ENCODE assay signal across 8 cellular contexts in genomic region chr5:134438641-134439621, GRCh38. TPM values are rescaled to one million over a fixed set of nuclear protein-coding genes. Genes with fewer than 3 reads are reported as not detected.
DNase-seq lines count a peak whose midpoint lies in the region; ATAC-seq and TF ChIP-seq lines count a peak whose summit lies in the region.

No MANE protein-coding gene starts in this region.

- no peak for DNase-seq in HCT116 (ENCODE audit: low read depth, low spot score)
- no peak for DNase-seq in T-helper 17 cell
- peak; percentile 75 for DNase-seq in left ventricle myocardium superior
- no peak for DNase-seq in stimulated activated CD4-positive, alpha-beta T cell treated with anti-CD3 and anti-CD28 coated beads, Interleukin-12 subunit alpha, Interleukin-12 subunit beta, amount 100 ng/mL, for 4 hours

- H4K20me1 ChIP-seq in HCT116 (ENCODE audit: insufficient read depth), result no peaks in the 10 kb centered on the region

- H3K9ac ChIP-seq in HCT116 (ENCODE audit: low read length) (no peak overlapping the region), skeletal muscle satellite cell (ENCODE audit: low read depth, low read length) (peak overlapping the region; percentile 72)

- POLR2A ChIA-PET in HCT116 (lab: Charles Lee), result no interaction called here

- H3K9me3 ChIP-seq in HCT116 (ENCODE audit: control insufficient read depth in 1 of 2, insufficient read depth in 1 of 2, low read depth in 1 of 2, low read length in 2 of 2), result no peaks in the 10 kb centered on the region
- H3K9me3 ChIP-seq in T-helper 17 cell (ENCODE audit: control insufficient read depth, low read length, poor library complexity, severe bottlenecking), result no peaks in the 10 kb centered on the region
- H3K9me3 ChIP-seq in skeletal muscle satellite cell (replicated peaks; ENCODE audit: low read length), result no peaks in the 10 kb centered on the region

- H3K4me2 ChIP-seq in HCT116 (ENCODE audit: low read length) (no peak overlapping the region), skeletal muscle satellite cell (ENCODE audit: low read length) (peak overlapping the region; percentile 57)

- H3K4me3 ChIP-seq in HCT116 (replicated peaks in 1 of 2; ENCODE audit: low read depth in 1 of 2, low read length in 2 of 2) (no peak overlapping the region), skeletal muscle satellite cell (ENCODE audit: low read length) (peak overlapping the region; percentile 46)

- no peaks in the 10 kb centered on the region for H3K27me3 Mint-ChIP-seq in T-helper 17 cell

- no peak overlapping the region for H2AFZ ChIP-seq in HCT116 (ENCODE audit: low read depth, low read length, poor library complexity, severe bottlenecking)

- H3K79me2 ChIP-seq in HCT116 (ENCODE audit: insufficient read depth, low read length), result no peaks in the 10 kb centered on the region

- H3K4me3 Mint-ChIP-seq in T-helper 17 cell, result no peak overlapping the region

- H3K27ac ChIP-seq in HCT116 (ENCODE audit: low read depth, low read length), result no peak overlapping the region

- peak; percentile 41 for ATAC-seq in HCT116
- ATAC-seq in T-helper 17 cell, result no peak
- ATAC-seq in left ventricle myocardium superior, result peak; percentile 84
- no peak for ATAC-seq in GM19397 (IDR thresholded peaks at IDR 0.05; ENCODE audit: unreplicated experiment)
- no peak for ATAC-seq in GM21526 (IDR thresholded peaks at IDR 0.05; ENCODE audit: low FRiP score, unreplicated experiment)
- no peak for ATAC-seq in GM21367 (IDR thresholded peaks at IDR 0.05; ENCODE audit: unreplicated experiment)

- no peaks in the 10 kb centered on the region for H3K36me3 Mint-ChIP-seq in T-helper 17 cell (ENCODE audit: low read depth)

- CTCF ChIA-PET in HCT116 (lab: Charles Lee), result no interaction called here

- H3K36me3 ChIP-seq in HCT116 (ENCODE audit: control insufficient read depth in 1 of 2, insufficient read depth in 2 of 2, low read length in 2 of 2) (no peaks in the 10 kb centered on the region), skeletal muscle satellite cell (ENCODE audit: insufficient read depth, low read length) (no peaks in the 10 kb centered on the region)

- no peak for TF ChIP-seq POLR2A in HCT116 (IDR thresholded peaks at IDR 0.05; ENCODE audit: borderline replicate concordance, extremely low read depth, insufficient read depth, insufficient read length)

- intact Hi-C loops in HCT116 (cut with micrococcal nuclease) (no loop called here), left ventricle myocardium superior (cut with micrococcal nuclease) (no loop called here)

- H3K27me3 ChIP-seq in HCT116 (ENCODE audit: insufficient read depth, low read length) (no peaks in the 10 kb centered on the region), skeletal muscle satellite cell (ENCODE audit: control insufficient read depth, insufficient read depth, low read length) (no peaks in the 10 kb centered on the region)

- peaks cover 5 to 26% of the 10 kb centered on the region in 2 experiments; a peak in 3 of 4 replicates for H3K4me1 ChIP-seq in HCT116 (ENCODE audit: control insufficient read depth in 1 of 2, insufficient read depth in 2 of 2, low read length in 2 of 2)
- H3K4me1 ChIP-seq in skeletal muscle satellite cell (ENCODE audit: control insufficient read depth, insufficient read depth, low read length), result peaks cover 49% of the 10 kb centered on the region

- no TSS peak for BruUV-seq in HCT116 (replicated peaks; lab: Mats Ljungman, UMichigan)

- H3K27ac Mint-ChIP-seq in T-helper 17 cell, result peak overlapping the region; percentile 86

- TF ChIP-seq CTCF in HCT116 (IDR thresholded peaks at IDR 0.05 in 2 of 3, conservative IDR thresholded peaks at IDR 0.05 in 1 of 3; ENCODE audit: borderline replicate concordance in 1 of 3, insufficient read depth in 1 of 3, low read depth in 2 of 3, low read length in 2 of 3), result no peak

- peaks cover 14% of the 10 kb centered on the region for H3K4me1 Mint-ChIP-seq in T-helper 17 cell

- no peak; the same call in 1 of the 2 replicates for TF ChIP-seq RAD21 in HCT116 (IDR thresholded peaks at IDR 0.05; ENCODE audit: low read depth)

- RAD21 ChIA-PET in HCT116 (lab: Charles Lee; ENCODE audit: low non-redundant PET in 1 of 2, low total read pairs in 2 of 2, uncharacterized antibody in 2 of 2, unreplicated experiment in 2 of 2), result no interaction called here

- H3K9me2 ChIP-seq in HCT116 (ENCODE audit: insufficient read depth), result no peaks in the 10 kb centered on the region

TF ChIP-seq in HCT116, 20 proteins besides CTCF, POLR2A, EP300 and RAD21:
- peak; percentile 52; the same call in 1 of the 2 replicates for TF ChIP-seq MAX (IDR thresholded peaks at IDR 0.05)
- TF ChIP-seq POLR2AphosphoS5 (IDR thresholded peaks at IDR 0.05; ENCODE audit: low read depth, low read length), result no peak
- TF ChIP-seq CEBPB (IDR thresholded peaks at IDR 0.05; ENCODE audit: low read depth), result peak; percentile 71
TF ChIP-seq in HCT116: peak in this region for 2.

RNA-seq across cellular contexts. Expression of gene CDKN2AIPNL, which starts 27.2 kb away (rescaled TPM):
- total RNA-seq in HCT116 (2021; ENCODE audit: unreplicated experiment), result 63.0 TPM
- polyA plus RNA-seq in HCT116 (2012), result 27.7 and 36.8 TPM in 2 replicates
- 10 to 100 TPM; 16.6 to 17.5 TPM for total RNA-seq in T-helper 17 cell
- 46.0 TPM for total RNA-seq in left ventricle myocardium superior
- 33.7 and 47.4 TPM in 2 replicates for total RNA-seq in skeletal muscle satellite cell (2012; rRNA removed)

Comparison
In these comparisons a context has a peak if more than half of its experiments do, and no peak if none do; other contexts are left out.
1. ATAC-seq: peak in HCT116 (single experiment) and left ventricle myocardium superior (single experiment); none in T-helper 17 cell (single experiment), GM19397 (single experiment), GM21526 (single experiment) and GM21367 (single experiment).